Comparison of ENCODE assay signal across 26 cellular contexts in the genomic region with DNA sequence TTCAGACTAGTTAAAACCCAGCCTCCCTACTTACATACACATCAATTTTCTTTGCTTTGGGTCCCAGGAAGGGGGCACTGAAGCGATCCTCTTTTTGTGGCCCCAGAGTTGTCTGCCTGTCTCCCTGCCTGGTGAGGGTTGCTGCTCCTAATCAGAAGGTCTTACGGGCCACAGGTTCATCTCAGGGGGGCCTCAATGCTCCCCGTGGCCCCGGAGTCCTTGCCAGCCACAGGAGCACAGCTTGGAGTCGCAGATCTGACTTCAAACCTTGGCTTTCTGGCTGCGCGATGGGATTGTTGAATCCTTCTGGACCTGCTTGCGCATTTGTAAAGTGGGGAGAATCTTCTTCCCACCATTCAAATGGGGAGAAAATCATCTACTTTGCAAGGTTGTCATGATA. TPM values are rescaled to one million over a fixed set of nuclear protein-coding genes. Genes with fewer than 3 reads are reported as not detected.
A peak's percentile ranks its signal among the peaks of the same experiment; 100 is the strongest.
DNase-seq lines count a peak whose midpoint lies in the region; ATAC-seq and TF ChIP-seq lines count a peak whose summit lies in the region.
"Had no signal": no experiment of that assay in that cellular context is flagged by ENCODE, and none has a peak within 500 bp of the region (broad histone marks: within the 10 kb centered on the region; RNA-seq: fewer than 3 reads in every experiment).

No MANE protein-coding gene starts in this region.

- H3K27ac ChIP-seq in heart left ventricle (peak overlapping the region in 10 of 12 donors; percentile 21 to 96 (median 58)), esophagus muscularis mucosa (replicated peaks in 1 of 4) (peak overlapping the region; percentile 27 to 40 (median 38)), uterus (peak overlapping the region; percentile 29 to 65)
- H3K27ac ChIP-seq: 22Rv1, KMS-11 had no signal

- H3K27me3 ChIP-seq in heart left ventricle (no peaks in the 10 kb centered on the region), esophagus muscularis mucosa (no peaks in the 10 kb centered on the region), uterus (no peaks in the 10 kb centered on the region)
- H3K27me3 ChIP-seq: transverse colon had no signal

- no TSS peak for BruUV-seq in MCF 10A (replicated peaks; lab: Mats Ljungman, UMichigan)

- peaks cover 6% of the 10 kb centered on the region for H3K9me3 Mint-ChIP-seq in nephron
- H3K9me3 Mint-ChIP-seq in MCF 10A (ENCODE audit: unreplicated experiment) = peaks cover 14% of the 10 kb centered on the region
- H3K9me3 Mint-ChIP-seq in stimulated activated effector memory CD8-positive, alpha-beta T cell treated with anti-CD3 and anti-CD28 coated beads, Interleukin-12 subunit alpha, Interleukin-12 subunit beta, amount 100 ng/mL, for 72 hours = no peaks in the 10 kb centered on the region
- H3K9me3 Mint-ChIP-seq: activated CD4-positive, alpha-beta memory T cell treated with anti-CD3 and anti-CD28 coated beads for 36 hours; activated T-helper 1 cell treated with anti-CD3 and anti-CD28 coated beads, Interleukin-12 subunit alpha, Interleukin-12 subunit beta, Interleukin-2, Interleukin-4 antibody, amounts not matched to agents 30 ng/mL and 10 ng/mL and 1 ng/mL, durations not matched to agents 14 hours and 24 hours and 36 hours; stimulated activated naive CD8-positive, alpha-beta T cell treated with anti-CD3 and anti-CD28 coated beads, Interleukin-15, amount 100 ng/mL, for 72 hours had no signal

- H3K27me3 Mint-ChIP-seq in nephron (ENCODE audit: low read depth) (peaks cover 7% of the 10 kb centered on the region), MCF 10A (ENCODE audit: insufficient read depth, unreplicated experiment) (peaks cover 32% of the 10 kb centered on the region)
- H3K27me3 Mint-ChIP-seq: progenitor cell of endocrine pancreas had no signal

- intact Hi-C loops in heart left ventricle (cut with DNase I) (no loop called here), Right ventricle myocardium superior (cut with DNase I) (no loop called here), esophagus muscularis mucosa (cut with DNase I) (no loop called here), uterus (cut with DNase I; ENCODE audit: low total_unique reads) (no loop called here), MCF 10A (cut with micrococcal nuclease) (no loop called here)

- DNase-seq in heart left ventricle = no peak
- DNase-seq in Right ventricle myocardium superior = no peak
- DNase-seq in esophagus muscularis mucosa (ENCODE audit: extremely low spot score) = no peak
- no peak for DNase-seq in uterus
- DNase-seq in MCF 10A (ENCODE audit: unreplicated experiment) = no peak
- DNase-seq in stimulated activated effector memory CD8-positive, alpha-beta T cell treated with anti-CD3 and anti-CD28 coated beads, Interleukin-12 subunit alpha, Interleukin-12 subunit beta, amount 100 ng/mL, for 72 hours (ENCODE audit: low spot score in 2 of 2) = no peak
- DNase-seq: activated CD4-positive, alpha-beta memory T cell treated with anti-CD3 and anti-CD28 coated beads for 36 hours; activated CD8-positive, alpha-beta memory T cell treated with anti-CD3 and anti-CD28 coated beads, Interleukin-2, amount 50 U/mL, for 4 hours; activated naive CD4-positive, alpha-beta T cell treated with anti-CD3 and anti-CD28 coated beads, Interleukin-2, amount 50 U/mL, for 16 hours; amniotic stem cell; dermis blood vessel endothelial cell; mesendoderm; NCI-H1436; NCI-H2081 treated with DMSO at 0.1 percent for 48 hours; NCI-H345; RPMI8226; stimulated activated naive CD8-positive, alpha-beta T cell treated with anti-CD3 and anti-CD28 coated beads, Interleukin-15, amount 100 ng/mL, for 72 hours; T-helper 1 cell had no signal

- no peak overlapping the region for H3K4me3 ChIP-seq in heart left ventricle
- H3K4me3 ChIP-seq in esophagus muscularis mucosa = no peak overlapping the region
- no peak overlapping the region for H3K4me3 ChIP-seq in uterus
- H3K4me3 ChIP-seq: transverse colon had no signal

- no peak for TF ChIP-seq POLR2A in heart left ventricle (IDR thresholded peaks at IDR 0.05)
- no peak for TF ChIP-seq POLR2A in esophagus muscularis mucosa (IDR thresholded peaks at IDR 0.05; ENCODE audit: low read depth)
- TF ChIP-seq POLR2A in uterus (IDR thresholded peaks at IDR 0.05) = no peak

- POLR2A ChIA-PET in MCF 10A (lab: Yijun Ruan, JAX) = interaction anchor here (0.6 kb wide), 1 partner anchor 62 kb away, joined by 3 read pairs; no protein-coding TSS in a partner anchor

- peaks cover 0 to 9% (median 0%) of the 10 kb centered on the region in 12 donors for H3K9me3 ChIP-seq in heart left ventricle
- no peaks in the 10 kb centered on the region for H3K9me3 ChIP-seq in esophagus muscularis mucosa
- no peaks in the 10 kb centered on the region for H3K9me3 ChIP-seq in uterus

- CTCF ChIA-PET in MCF 10A (lab: Yijun Ruan, JAX) = no interaction called here

- H3K36me3 ChIP-seq in heart left ventricle (no peaks in the 10 kb centered on the region), esophagus muscularis mucosa (no peaks in the 10 kb centered on the region), uterus (no peaks in the 10 kb centered on the region)
- H3K36me3 ChIP-seq: transverse colon had no signal

- H3K36me3 Mint-ChIP-seq in nephron (ENCODE audit: low read depth) (peaks cover 7% of the 10 kb centered on the region), MCF 10A (ENCODE audit: insufficient read depth, unreplicated experiment) (no peaks in the 10 kb centered on the region)
- H3K36me3 Mint-ChIP-seq in stimulated activated effector memory CD8-positive, alpha-beta T cell treated with anti-CD3 and anti-CD28 coated beads, Interleukin-12 subunit alpha, Interleukin-12 subunit beta, amount 100 ng/mL, for 72 hours = no peaks in the 10 kb centered on the region
- H3K36me3 Mint-ChIP-seq: activated CD4-positive, alpha-beta memory T cell treated with anti-CD3 and anti-CD28 coated beads for 36 hours; CD14-positive monocyte had no signal

- WGBS in heart left ventricle, 4 donors = 68 to 85% (median 76%) methylated on average over 8 of the region's 8 CpGs
- 87% methylated on average over 2 of the region's 8 CpGs for WGBS in esophagus muscularis mucosa

- TF ChIP-seq EP300 in esophagus muscularis mucosa (IDR thresholded peaks at IDR 0.05) = no peak

- TF ChIP-seq CTCF in heart left ventricle (IDR thresholded peaks at IDR 0.05) = no peak
- no peak for TF ChIP-seq CTCF in esophagus muscularis mucosa (IDR thresholded peaks at IDR 0.05)
- no peak for TF ChIP-seq CTCF in nephron (IDR thresholded peaks at IDR 0.05; ENCODE audit: unreplicated experiment in 3 of 3)
- TF ChIP-seq CTCF in uterus (IDR thresholded peaks at IDR 0.05) = no peak
- no peak for TF ChIP-seq CTCF in MCF 10A (IDR thresholded peaks at IDR 0.05; ENCODE audit: unreplicated experiment)

- H3K4me1 Mint-ChIP-seq in nephron = peaks cover 63% of the 10 kb centered on the region
- no peaks in the 10 kb centered on the region for H3K4me1 Mint-ChIP-seq in MCF 10A (ENCODE audit: insufficient read depth, unreplicated experiment)
- H3K4me1 Mint-ChIP-seq in stimulated activated effector memory CD8-positive, alpha-beta T cell treated with anti-CD3 and anti-CD28 coated beads, Interleukin-12 subunit alpha, Interleukin-12 subunit beta, amount 100 ng/mL, for 72 hours = no peaks in the 10 kb centered on the region
- H3K4me1 Mint-ChIP-seq: CD14-positive monocyte; stimulated activated naive CD8-positive, alpha-beta T cell treated with anti-CD3 and anti-CD28 coated beads, Interleukin-15, amount 100 ng/mL, for 72 hours had no signal

- H3K4me3 Mint-ChIP-seq in nephron (peak overlapping the region in 2 of 3 experiments; percentile 39 to 57), MCF 10A (ENCODE audit: unreplicated experiment) (no peak overlapping the region)
- H3K4me3 Mint-ChIP-seq in stimulated activated effector memory CD8-positive, alpha-beta T cell treated with anti-CD3 and anti-CD28 coated beads, Interleukin-12 subunit alpha, Interleukin-12 subunit beta, amount 100 ng/mL, for 72 hours = no peak overlapping the region
- H3K4me3 Mint-ChIP-seq: activated CD4-positive, alpha-beta memory T cell treated with anti-CD3 and anti-CD28 coated beads for 36 hours; activated T-helper 1 cell treated with anti-CD3 and anti-CD28 coated beads, Interleukin-12 subunit alpha, Interleukin-12 subunit beta, Interleukin-2, Interleukin-4 antibody, amounts not matched to agents 30 ng/mL and 10 ng/mL and 1 ng/mL, durations not matched to agents 14 hours and 24 hours and 36 hours; CD14-positive monocyte; stimulated activated naive CD8-positive, alpha-beta T cell treated with anti-CD3 and anti-CD28 coated beads, Interleukin-15, amount 100 ng/mL, for 72 hours had no signal

- ATAC-seq in heart left ventricle (no peak), Right ventricle myocardium superior (ENCODE audit: poor library complexity) (no peak), GM18511 (IDR thresholded peaks at IDR 0.05; ENCODE audit: unreplicated experiment) (no peak)
- no peak for ATAC-seq in stimulated activated effector memory CD8-positive, alpha-beta T cell treated with anti-CD3 and anti-CD28 coated beads, Interleukin-12 subunit alpha, Interleukin-12 subunit beta, amount 100 ng/mL, for 72 hours
- ATAC-seq: stimulated activated naive CD8-positive, alpha-beta T cell treated with anti-CD3 and anti-CD28 coated beads, Interleukin-15, amount 100 ng/mL, for 72 hours had no signal

- H3K4me1 ChIP-seq in heart left ventricle = peaks cover 0 to 42% (median 12%) of the 10 kb centered on the region in 12 donors
- peaks cover 4 to 23% (median 17%) of the 10 kb centered on the region in 4 donors for H3K4me1 ChIP-seq in esophagus muscularis mucosa
- peaks cover 0 to 9% of the 10 kb centered on the region in 2 donors for H3K4me1 ChIP-seq in uterus
- H3K4me1 ChIP-seq: transverse colon had no signal

- H3K27ac Mint-ChIP-seq in nephron = peak overlapping the region; percentile 97 to 99 (median 98)
- H3K27ac Mint-ChIP-seq in MCF 10A (ENCODE audit: low read depth, unreplicated experiment) = no peak overlapping the region
- no peak overlapping the region for H3K27ac Mint-ChIP-seq in stimulated activated effector memory CD8-positive, alpha-beta T cell treated with anti-CD3 and anti-CD28 coated beads, Interleukin-12 subunit alpha, Interleukin-12 subunit beta, amount 100 ng/mL, for 72 hours
- H3K27ac Mint-ChIP-seq: activated CD4-positive, alpha-beta memory T cell treated with anti-CD3 and anti-CD28 coated beads for 36 hours; activated T-helper 1 cell treated with anti-CD3 and anti-CD28 coated beads, Interleukin-12 subunit alpha, Interleukin-12 subunit beta, Interleukin-2, Interleukin-4 antibody, amounts not matched to agents 30 ng/mL and 10 ng/mL and 1 ng/mL, durations not matched to agents 14 hours and 24 hours and 36 hours; CD14-positive monocyte; stimulated activated naive CD8-positive, alpha-beta T cell treated with anti-CD3 and anti-CD28 coated beads, Interleukin-15, amount 100 ng/mL, for 72 hours had no signal

RNA-seq across cellular contexts. Expression of a gene that starts 44.8 kb away (rescaled TPM):
- total RNA-seq in heart left ventricle = 10 to 100 TPM; 29.0 to 62.1 (median 40.8) TPM
- 10 to 100 TPM; 10.6 to 25.8 TPM for polyA plus RNA-seq in heart left ventricle
- 31.5 TPM for total RNA-seq in Right ventricle myocardium superior
- 10 to 100 TPM; 18.9 to 42.0 (median 29.3) TPM for total RNA-seq in esophagus muscularis mucosa
- total RNA-seq in uterus = 100 to 1,000 TPM in 1 of 4 donors, 10 to 100 TPM in 3; 39.1 to 229 (median 65.0) TPM
- 43.0 and 43.4 TPM in 2 replicates for total RNA-seq in MCF 10A (2022)

Comparison
In these comparisons a context has a peak if more than half of its experiments do, and no peak if none do; other contexts are left out.
1. H3K27ac Mint-ChIP-seq: peak in nephron (3 of 3); none in MCF 10A (single experiment) and stimulated activated effector memory CD8-positive, alpha-beta T cell treated with anti-CD3 and anti-CD28 coated beads, Interleukin-12 subunit alpha, Interleukin-12 subunit beta, amount 100 ng/mL, for 72 hours (single experiment).
2. H3K4me3 Mint-ChIP-seq: peak in nephron (2 of 3); none in MCF 10A (single experiment) and stimulated activated effector memory CD8-positive, alpha-beta T cell treated with anti-CD3 and anti-CD28 coated beads, Interleukin-12 subunit alpha, Interleukin-12 subunit beta, amount 100 ng/mL, for 72 hours (single experiment).
3. Peak in every context shown above with its lines, with median percentiles within 50 percentile points of each other: H3K27ac ChIP-seq.